Comparison of ENCODE assay signal across 30 cellular contexts in genomic region chr13:36158606-36159005, GRCh38. TPM values are rescaled to one million over a fixed set of nuclear protein-coding genes. Genes with fewer than 3 reads are reported as not detected.
A peak's percentile ranks its signal among the peaks of the same experiment; 100 is the strongest.
DNase-seq lines count a peak whose midpoint lies in the region; ATAC-seq and TF ChIP-seq lines count a peak whose summit lies in the region.
"Had no signal": no experiment of that assay in that cellular context is flagged by ENCODE, and none has a peak within 500 bp of the region (broad histone marks: within the 10 kb centered on the region; RNA-seq: fewer than 3 reads in every experiment).

No MANE protein-coding gene starts in this region.

- intact Hi-C loops in PC-9 (cut with micrococcal nuclease; ENCODE audit: unreplicated experiment), result no loop called here
- intact Hi-C loops in mammary epithelial cell (cut with micrococcal nuclease), result no loop called here

- no peak for TF ChIP-seq CTCF in PC-9 (conservative IDR thresholded peaks at IDR 0.05)
- TF ChIP-seq CTCF in mammary epithelial cell (conservative IDR thresholded peaks at IDR 0.05 in 1 of 2, IDR thresholded peaks at IDR 0.05 in 1 of 2; ENCODE audit: extremely low read depth in 1 of 2, insufficient read depth in 1 of 2, low read depth in 1 of 2, low read length in 2 of 2), result no peak

- 32% methylated on average over 4 of the region's 4 CpGs for WGBS in mammary epithelial cell (ENCODE audit: low coverage, missing lambda C conversion rate)

- H3K9me3 ChIP-seq in PC-9 (ENCODE audit: insufficient read depth, low read depth) (no peaks in the 10 kb centered on the region), mammary epithelial cell (replicated peaks; ENCODE audit: insufficient read depth, low read length) (no peaks in the 10 kb centered on the region)
- H3K9me3 ChIP-seq: colonic mucosa, heart right ventricle, mucosa of descending colon, suprapubic skin, upper lobe of right lung had no signal

- no peak for ATAC-seq in GM18498 (IDR thresholded peaks at IDR 0.05; ENCODE audit: unreplicated experiment)
- no peak for ATAC-seq in GM18520 (IDR thresholded peaks at IDR 0.05; ENCODE audit: unreplicated experiment)
- ATAC-seq: activated CD4-positive, CD25-positive, alpha-beta regulatory T cell treated with anti-CD3 and anti-CD28 coated beads, Interleukin-2, amount 50 U/mL, for 24 hours; activated T-helper 17 cell treated with anti-CD3 and anti-CD28 coated beads, Interleukin-2, amount 50 U/mL, for 72 hours; effector memory CD8-positive, alpha-beta T cell; heart right ventricle; mucosa of descending colon; upper lobe of right lung had no signal

- H3K4me3 ChIP-seq in PC-9 (no peak overlapping the region; the same call in 1 of the 2 replicates), mammary epithelial cell (replicated peaks in 1 of 3; ENCODE audit: insufficient read depth in 1 of 3, low read depth in 2 of 3, low read length in 3 of 3) (no peak overlapping the region)
- H3K4me3 ChIP-seq: colonic mucosa, heart right ventricle, lung, mucosa of descending colon, skin epidermis, suprapubic skin, upper lobe of right lung had no signal

- no peaks in the 10 kb centered on the region for H3K36me3 ChIP-seq in PC-9 (ENCODE audit: low read depth)
- no peaks in the 10 kb centered on the region for H3K36me3 ChIP-seq in mammary epithelial cell (ENCODE audit: insufficient read depth, low read length)
- H3K36me3 ChIP-seq: colonic mucosa, heart right ventricle, suprapubic skin, upper lobe of right lung had no signal

- H4K20me1 ChIP-seq in PC-9 (ENCODE audit: insufficient read depth) (no peaks in the 10 kb centered on the region), mammary epithelial cell (ENCODE audit: insufficient read depth, low read length) (no peaks in the 10 kb centered on the region)

- POLR2A ChIA-PET in PC-9 (lab: Charles Lee; ENCODE audit: unreplicated experiment), result no interaction called here

- DNase-seq in Daoy (ENCODE audit: low read depth) (peak; percentile 28), PC-9 (peak; percentile 3 to 75), mammary epithelial cell (peak; percentile 43), myocyte (ENCODE audit: low read depth) (peak; percentile 48), hippocampal formation (lab: John Stamatoyannopoulos, UW) (no peak)
- DNase-seq in activated CD4-positive, alpha-beta T cell treated with anti-CD3 and anti-CD28 coated beads for 4 hours, result no peak
- DNase-seq: activated CD4-positive, alpha-beta memory T cell treated with anti-CD3 and anti-CD28 coated beads, Interleukin-2, amount 10 ng/mL, durations not matched to agents 7 days and 5 days; activated CD8-positive, alpha-beta memory T cell treated with anti-CD3 and anti-CD28 coated beads, Interleukin-2, amount 50 U/mL, for 48 hours; activated naive CD4-positive, alpha-beta T cell treated with anti-CD3 and anti-CD28 coated beads, Interleukin-2, amount 50 U/mL, for 16 hours; amygdala; colonic mucosa; DND-41; effector memory CD8-positive, alpha-beta T cell; foreskin fibroblast; heart right ventricle; mucosa of descending colon; NCI-H1092 treated with DMSO at 0.1 percent for 48 hours; NCI-H1694 treated with DMSO at 0.1 percent for 48 hours; NCI-H510A; stimulated activated naive CD4-positive, alpha-beta T cell treated with Interleukin-2 at 50 U/mL for 16 hours; upper lobe of right lung had no signal

- in situ Hi-C loops in mammary epithelial cell (cut with MboI; ENCODE audit: low sequenced_read_pairs in 2 of 2), result no loop called here

- H3K4me2 ChIP-seq in PC-9 (peak overlapping the region; percentile 68), mammary epithelial cell (ENCODE audit: insufficient read depth, low read depth, low read length) (no peak overlapping the region)

- BruUV-seq in PC-9 (replicated peaks; lab: Mats Ljungman, UMichigan) (no TSS peak), mammary epithelial cell (replicated peaks; lab: Mats Ljungman, UMichigan) (no TSS peak)

- H3K9me2 ChIP-seq in PC-9 (ENCODE audit: insufficient read depth), result no peaks in the 10 kb centered on the region

- H3F3A ChIP-seq in PC-9 (ENCODE audit: insufficient read depth, low read depth), result peaks cover 14% of the 10 kb centered on the region; the same call in 1 of the 2 replicates

- H2AFZ ChIP-seq in PC-9, result no peak overlapping the region
- H2AFZ ChIP-seq in mammary epithelial cell (ENCODE audit: low read depth, low read length), result no peak overlapping the region

- no peak overlapping the region for H3K9ac ChIP-seq in mammary epithelial cell (ENCODE audit: insufficient read depth, low read length)

- dilution Hi-C loops in mammary epithelial cell (cut with HindIII; ENCODE audit: low sequenced_read_pairs), result no loop called here

- H3K79me2 ChIP-seq in PC-9 (ENCODE audit: low read depth) (no peaks in the 10 kb centered on the region), mammary epithelial cell (ENCODE audit: insufficient read depth, low read length) (no peaks in the 10 kb centered on the region)

- H3K27me3 ChIP-seq in PC-9 (ENCODE audit: insufficient read depth, low read depth) (no peaks in the 10 kb centered on the region), mammary epithelial cell (ENCODE audit: insufficient read depth, low read length) (no peaks in the 10 kb centered on the region)
- H3K27me3 ChIP-seq: colonic mucosa had no signal

- CTCF ChIA-PET in PC-9 (lab: Charles Lee), result no interaction called here
- CTCF ChIA-PET in mammary epithelial cell (lab: Charles Lee; ENCODE audit: low non-redundant PET), result no interaction called here

- H3K4me1 ChIP-seq in PC-9 (replicated peaks; ENCODE audit: insufficient read depth) (peaks cover 28% of the 10 kb centered on the region), mammary epithelial cell (ENCODE audit: insufficient read depth, low read length) (peaks cover 13% of the 10 kb centered on the region)
- H3K4me1 ChIP-seq: colonic mucosa, upper lobe of right lung had no signal

- peak overlapping the region; percentile 58 for H3K27ac ChIP-seq in PC-9
- no peak overlapping the region for H3K27ac ChIP-seq in mammary epithelial cell (ENCODE audit: insufficient read depth, low read depth, low read length)
- H3K27ac ChIP-seq: colonic mucosa, heart right ventricle, SK-N-MC, skin epidermis, suprapubic skin, upper lobe of right lung had no signal

RNA-seq across cellular contexts. Expression of gene DCLK1, which starts 27.4 kb away (rescaled TPM):
- total RNA-seq in Daoy (2014; rRNA removed; shearing (Covaris generic)), result 7.0 and 8.9 TPM in 2 replicates
- total RNA-seq in PC-9 (2021) (1.3 and 1.4 TPM in 2 replicates), mammary epithelial cell (under 1 TPM; 0.21 to 0.83 TPM), myocyte (210 and 261 TPM in 2 replicates)
- 0.41 TPM for polyA plus RNA-seq in mammary epithelial cell
- polyA minus RNA-seq in mammary epithelial cell, result not detected
- polyA plus RNA-seq in myocyte (2012), result 56.6 TPM
- total RNA-seq: activated CD4-positive, alpha-beta memory T cell treated with anti-CD3 and anti-CD28 coated beads, Interleukin-2, amount 10 ng/mL, durations not matched to agents 7 days and 5 days; activated T-helper 17 cell treated with anti-CD3 and anti-CD28 coated beads, Interleukin-2, amount 50 U/mL, for 72 hours had no signal

RNA-seq across cellular contexts. Expression of gene SOHLH2, which starts 55.8 kb away (rescaled TPM):
- total RNA-seq in Daoy (2014; rRNA removed; shearing (Covaris generic)), result 0.17 and 0.24 TPM in 2 replicates
- 1.4 and 2.3 TPM in 2 replicates for total RNA-seq in PC-9 (2021)
- not detected for total RNA-seq in mammary epithelial cell
- polyA plus RNA-seq in mammary epithelial cell, result not detected
- polyA minus RNA-seq in mammary epithelial cell, result not detected
- total RNA-seq in myocyte, result 23.7 and 125 TPM in 2 replicates
- 24.9 TPM for polyA plus RNA-seq in myocyte (2012)
- total RNA-seq: activated CD4-positive, alpha-beta memory T cell treated with anti-CD3 and anti-CD28 coated beads, Interleukin-2, amount 10 ng/mL, durations not matched to agents 7 days and 5 days; omental fat pad; upper lobe of right lung had no signal

Comparison
In these comparisons a context has a peak if more than half of its experiments do, and no peak if none do; other contexts are left out.
1. DNase-seq: peak in Daoy (single experiment), PC-9 (2 of 2), mammary epithelial cell (single experiment) and myocyte (single experiment); none in activated CD4-positive, alpha-beta T cell treated with anti-CD3 and anti-CD28 coated beads for 4 hours (0 of 2) and hippocampal formation (0 of 2).
2. RNA of gene DCLK1, which starts 27.4 kb away (total RNA-seq): 210 to 261 TPM in myocyte; 7.0 to 8.9 TPM in Daoy, 1.3 to 1.4 TPM in PC-9 and 0.21 to 0.83 TPM in mammary epithelial cell; every median in the first group is over 10 times any median in the second.